In genomic region chr1:45490623-45491463, GRCh38 we compare ENCODE assay signal across 8 cellular contexts. TPM values are rescaled to one million over a fixed set of nuclear protein-coding genes. Genes with fewer than 3 reads are reported as not detected.
DNase-seq lines count a peak whose midpoint lies in the region; ATAC-seq, FAIRE-seq and TF ChIP-seq lines count a peak whose summit lies in the region.

TESK2 (minus strand) TSS chr1:45491163; CDS start chr1:45457785, 33,378 bp downstream.

- intact Hi-C loops in pancreas (cut with DNase I): loop anchor here in 2 of 3 donors (5.0 kb wide), 2 partner anchors 129 to 474 kb away; no protein-coding TSS in a partner anchor
- intact Hi-C loops in tibial artery (cut with DNase I; ENCODE audit: low total_unique reads): no loop called here

- peak; percentile 88 for ATAC-seq in HG02678 (IDR thresholded peaks at IDR 0.05; ENCODE audit: unreplicated experiment)
- ATAC-seq in SK-N-SH treated with all-trans-retinoic acid at 6 μM for 48 hours: peak; percentile 92
- ATAC-seq in pancreas: peak; percentile 92 to 97 (median 93)

- H3K27me3 ChIP-seq in cardiac muscle cell (no peaks in the 10 kb centered on the region), pancreas (no peaks in the 10 kb centered on the region), tibial artery (no peaks in the 10 kb centered on the region)

- H3K4me1 ChIP-seq in cardiac muscle cell (ENCODE audit: low read depth) (peaks cover 5% of the 10 kb centered on the region), pancreas (peaks cover 0 to 3% (median 0%) of the 10 kb centered on the region in 3 donors), tibial artery (peaks cover 0 to 16% (median 7%) of the 10 kb centered on the region in 4 donors)

- no peaks in the 10 kb centered on the region for H3K9me3 ChIP-seq in cardiac muscle cell (ENCODE audit: low read depth)
- H3K9me3 ChIP-seq in pancreas: no peaks in the 10 kb centered on the region
- no peaks in the 10 kb centered on the region for H3K9me3 ChIP-seq in tibial artery

- H3K27ac ChIP-seq in cardiac muscle cell (peak within 1 kb of the TSS; percentile 15), pancreas (peak within 1 kb of the TSS; percentile 74 to 87 (median 78)), tibial artery (peak within 1 kb of the TSS; percentile 79 to 85)

- peak; percentile 31 for TF ChIP-seq CTCF in GM12873 (IDR thresholded peaks at IDR 0.05; ENCODE audit: insufficient read depth, low read depth, low read length, missing control alignments)
- TF ChIP-seq CTCF in cardiac muscle cell (IDR thresholded peaks at IDR 0.05; ENCODE audit: low read depth, low read length): no peak
- TF ChIP-seq CTCF in pancreas (IDR thresholded peaks at IDR 0.05): no peak
- peak; percentile 6 to 54 for TF ChIP-seq CTCF in tibial artery (IDR thresholded peaks at IDR 0.05)

- 0 to 1% methylated on average over 58 to 64 of the region's 64 CpGs for WGBS in pancreas, 2 donors

- peak within 1 kb of the TSS; percentile 67 for H3K4me3 ChIP-seq in cardiac muscle cell
- H3K4me3 ChIP-seq in pancreas: peak within 1 kb of the TSS; percentile 75 to 97 (median 87)
- H3K4me3 ChIP-seq in tibial artery: peak within 1 kb of the TSS; percentile 76 to 94

- H3K36me3 ChIP-seq in cardiac muscle cell: no peaks in the 10 kb centered on the region
- no peaks in the 10 kb centered on the region for H3K36me3 ChIP-seq in pancreas
- no peaks in the 10 kb centered on the region for H3K36me3 ChIP-seq in tibial artery

- peak; percentile 99 for FAIRE-seq in pancreas (lab: Jason Lieb, UNC)

- DNase-seq in NCI-H1105 (lab: John Stamatoyannopoulos, UW) (peak; percentile 100), cardiac muscle cell (ENCODE audit: low read depth in 1 of 2, low spot score in 1 of 2) (peak; percentile 99 to 100), pancreas (peak; percentile 97 to 99 (median 98)), tibial artery (peak; percentile 98 to 99)
- peak; percentile 91 for DNase-seq in activated naive CD8-positive, alpha-beta T cell treated with anti-CD3 and anti-CD28 coated beads, Interleukin-2, amount 50 U/mL, for 16 hours (ENCODE audit: low read depth, low spot score)

TF ChIP-seq in SK-N-SH treated with all-trans-retinoic acid at 6 μM for 48 hours, 23 proteins besides CTCF, POLR2A, EP300 and RAD21:
- TF ChIP-seq CSDC2 (CRISPR knock-in tag; IDR thresholded peaks at IDR 0.05) (no peak), BACH2 (CRISPR knock-in tag; IDR thresholded peaks at IDR 0.05; ENCODE audit: borderline replicate concordance) (no peak), ZNF8 (CRISPR knock-in tag; IDR thresholded peaks at IDR 0.05) (no peak), ARNTL (CRISPR knock-in tag; IDR thresholded peaks at IDR 0.05; ENCODE audit: borderline replicate concordance, low read depth) (no peak), RARB (CRISPR knock-in tag; IDR thresholded peaks at IDR 0.05) (no peak), ZNF565 (CRISPR knock-in tag; conservative IDR thresholded peaks at IDR 0.05; ENCODE audit: low read depth) (no peak), POU6F1 (CRISPR knock-in tag; IDR thresholded peaks at IDR 0.05; ENCODE audit: borderline replicate concordance, low read depth) (no peak), PATZ1 (CRISPR knock-in tag; IDR thresholded peaks at IDR 0.05; ENCODE audit: borderline replicate concordance) (no peak), CSRNP3 (CRISPR knock-in tag; IDR thresholded peaks at IDR 0.05) (no peak), ISL1 (CRISPR knock-in tag; IDR thresholded peaks at IDR 0.05) (no peak), PPARA (CRISPR knock-in tag; IDR thresholded peaks at IDR 0.05; ENCODE audit: borderline replicate concordance) (no peak), TCF4 (CRISPR knock-in tag; IDR thresholded peaks at IDR 0.05; ENCODE audit: borderline replicate concordance) (no peak)
TF ChIP-seq in SK-N-SH treated with all-trans-retinoic acid at 6 μM for 48 hours: peak in this region for 0.

RNA-seq across cellular contexts. Expression of gene TESK2, which starts in this region (rescaled TPM):
- total RNA-seq in cardiac muscle cell: 7.8 and 13.9 TPM in 2 replicates
- polyA plus RNA-seq in cardiac muscle cell: 8.3 and 8.4 TPM in 2 replicates
- total RNA-seq in pancreas: 1 to 10 TPM; 1.9 to 3.6 (median 2.6) TPM
- polyA plus RNA-seq in pancreas: 1 to 10 TPM; 1.5 to 3.2 TPM

Comparison
In these comparisons a context has a peak if more than half of its experiments do, and no peak if none do; other contexts are left out.
1. Peak in every context shown above with its lines: DNase-seq, ATAC-seq, H3K4me3 ChIP-seq and H3K27ac ChIP-seq.
2. CTCF ChIP-seq: peak in GM12873 (single experiment) and tibial artery (2 of 2); none in cardiac muscle cell (single experiment) and pancreas (0 of 4).
3. H3K27ac ChIP-seq: peak in every context shown above with its lines; median percentile 82 in tibial artery; 78 in pancreas; 15 in cardiac muscle cell.